ENCODE assay signal across 8 cellular contexts in the genomic region with DNA sequence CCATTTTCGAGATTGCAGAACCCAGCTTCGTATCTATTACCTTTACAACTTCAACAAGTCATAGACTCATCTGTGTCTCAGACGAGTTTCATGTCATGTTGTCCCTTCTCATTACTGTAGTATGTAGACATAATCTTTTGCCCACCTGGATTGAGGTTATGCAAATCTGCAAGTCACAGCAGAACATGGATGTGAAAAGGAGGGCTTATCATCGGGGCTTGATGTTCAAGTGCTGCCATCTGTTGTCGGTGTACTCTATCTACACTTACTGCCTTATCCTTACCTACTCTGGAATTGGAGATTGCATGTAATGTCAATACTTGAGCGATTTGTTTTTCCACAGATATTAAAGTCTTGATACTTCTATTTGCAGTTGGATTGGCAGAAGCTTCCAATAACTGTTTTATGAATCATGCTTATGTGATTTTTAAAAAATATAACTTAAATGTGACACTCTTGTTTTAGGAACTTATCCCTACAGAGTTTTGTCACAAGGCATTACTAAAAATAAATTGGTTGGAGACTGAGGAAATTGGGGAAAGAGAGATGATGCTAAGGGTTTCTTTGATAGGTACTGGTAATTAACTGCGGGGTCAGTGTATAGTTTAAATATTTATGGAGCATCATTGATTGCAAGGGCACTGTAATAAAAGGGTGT. TPM values are rescaled to one million over a fixed set of nuclear protein-coding genes. Genes with fewer than 3 reads are reported as not detected.
DNase-seq lines count a peak whose midpoint lies in the region; ATAC-seq and TF ChIP-seq lines count a peak whose summit lies in the region.

No MANE protein-coding gene starts in this region.

- no peak overlapping the region for H3K9ac ChIP-seq in neural cell (ENCODE audit: low read length)

- H4K20me1 ChIP-seq in neural cell (ENCODE audit: insufficient read depth): no peaks in the 10 kb centered on the region

- no peaks in the 10 kb centered on the region for H3F3A ChIP-seq in neural cell (ENCODE audit: insufficient read depth, low read length, poor library complexity, severe bottlenecking)

- H3K4me2 ChIP-seq in neural cell (ENCODE audit: low read length): no peak overlapping the region

- H3K4me3 ChIP-seq in epithelial cell of proximal tubule (ENCODE audit: low read depth, low read length) (no peak overlapping the region), neural cell (ENCODE audit: low read length) (no peak overlapping the region)

- ATAC-seq in GM19463 (IDR thresholded peaks at IDR 0.05; ENCODE audit: unreplicated experiment) (peak; percentile 32), HG03439 (IDR thresholded peaks at IDR 0.05; ENCODE audit: unreplicated experiment) (peak; percentile 42), omental fat pad (ENCODE audit: low FRiP score) (no peak)

- H3K9me3 ChIP-seq in neural cell (ENCODE audit: low read length): no peaks in the 10 kb centered on the region

- DNase-seq in EH (ENCODE audit: low read depth) (peak; percentile 78), NCI-H226 (peak; percentile 22), epithelial cell of proximal tubule (ENCODE audit: low read depth) (peak; percentile 32), omental fat pad (ENCODE audit: low spot score) (no peak)
- DNase-seq in activated CD4-positive, alpha-beta T cell treated with anti-CD3 and anti-CD28 coated beads for 4 hours: peak; percentile 33 to 54

- H3K79me2 ChIP-seq in neural cell (replicated peaks; ENCODE audit: insufficient read depth, low read length): peaks cover 17% of the 10 kb centered on the region

- peak; percentile 88 for TF ChIP-seq CTCF in epithelial cell of proximal tubule (conservative IDR thresholded peaks at IDR 0.05; ENCODE audit: low read depth, low read length)
- peak; percentile 89 for TF ChIP-seq CTCF in neural cell (IDR thresholded peaks at IDR 0.05; ENCODE audit: poor library complexity, severe bottlenecking)
- no peak for TF ChIP-seq CTCF in omental fat pad (IDR thresholded peaks at IDR 0.05)

- H3K36me3 ChIP-seq in neural cell (ENCODE audit: insufficient read depth, low read length): no peaks in the 10 kb centered on the region

- H2AFZ ChIP-seq in neural cell (ENCODE audit: low read depth, low read length): no peak overlapping the region

- TF ChIP-seq RAD21 in neural cell (conservative IDR thresholded peaks at IDR 0.05): peak; percentile 91

- TF ChIP-seq EP300 in neural cell (conservative IDR thresholded peaks at IDR 0.05; ENCODE audit: poor library complexity, severe bottlenecking): no peak

- no peaks in the 10 kb centered on the region for H3K9me2 ChIP-seq in neural cell (ENCODE audit: insufficient read depth, low read length)

- no peaks in the 10 kb centered on the region for H3K27me3 ChIP-seq in neural cell (ENCODE audit: insufficient read depth, low read depth, low read length)

- no peak overlapping the region for H3K27ac ChIP-seq in neural cell (ENCODE audit: low read length)

TF ChIP-seq in neural cell, 6 proteins besides CTCF, POLR2A, EP300 and RAD21:
- TF ChIP-seq POLR2AphosphoS5 (IDR thresholded peaks at IDR 0.05) (no peak), EZH2 (IDR thresholded peaks at IDR 0.05; ENCODE audit: borderline replicate concordance, insufficient read depth, low read length, poor library complexity, severe bottlenecking) (no peak), SMC3 (conservative IDR thresholded peaks at IDR 0.05; ENCODE audit: poor library complexity) (peak; percentile 95)
- TF ChIP-seq, protein P1, sequence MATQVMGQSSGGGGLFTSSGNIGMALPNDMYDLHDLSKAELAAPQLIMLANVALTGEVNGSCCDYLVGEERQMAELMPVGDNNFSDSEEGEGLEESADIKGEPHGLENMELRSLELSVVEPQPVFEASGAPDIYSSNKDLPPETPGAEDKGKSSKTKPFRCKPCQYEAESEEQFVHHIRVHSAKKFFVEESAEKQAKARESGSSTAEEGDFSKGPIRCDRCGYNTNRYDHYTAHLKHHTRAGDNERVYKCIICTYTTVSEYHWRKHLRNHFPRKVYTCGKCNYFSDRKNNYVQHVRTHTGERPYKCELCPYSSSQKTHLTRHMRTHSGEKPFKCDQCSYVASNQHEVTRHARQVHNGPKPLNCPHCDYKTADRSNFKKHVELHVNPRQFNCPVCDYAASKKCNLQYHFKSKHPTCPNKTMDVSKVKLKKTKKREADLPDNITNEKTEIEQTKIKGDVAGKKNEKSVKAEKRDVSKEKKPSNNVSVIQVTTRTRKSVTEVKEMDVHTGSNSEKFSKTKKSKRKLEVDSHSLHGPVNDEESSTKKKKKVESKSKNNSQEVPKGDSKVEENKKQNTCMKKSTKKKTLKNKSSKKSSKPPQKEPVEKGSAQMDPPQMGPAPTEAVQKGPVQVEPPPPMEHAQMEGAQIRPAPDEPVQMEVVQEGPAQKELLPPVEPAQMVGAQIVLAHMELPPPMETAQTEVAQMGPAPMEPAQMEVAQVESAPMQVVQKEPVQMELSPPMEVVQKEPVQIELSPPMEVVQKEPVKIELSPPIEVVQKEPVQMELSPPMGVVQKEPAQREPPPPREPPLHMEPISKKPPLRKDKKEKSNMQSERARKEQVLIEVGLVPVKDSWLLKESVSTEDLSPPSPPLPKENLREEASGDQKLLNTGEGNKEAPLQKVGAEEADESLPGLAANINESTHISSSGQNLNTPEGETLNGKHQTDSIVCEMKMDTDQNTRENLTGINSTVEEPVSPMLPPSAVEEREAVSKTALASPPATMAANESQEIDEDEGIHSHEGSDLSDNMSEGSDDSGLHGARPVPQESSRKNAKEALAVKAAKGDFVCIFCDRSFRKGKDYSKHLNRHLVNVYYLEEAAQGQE (IDR thresholded peaks at IDR 0.05; ENCODE audit: borderline replicate concordance): no peak
TF ChIP-seq in neural cell: peak in this region for 1.

RNA-seq across cellular contexts. Expression of a gene that starts 3.0 kb away (rescaled TPM):
- 13.2 and 16.3 TPM in 2 replicates for total RNA-seq in epithelial cell of proximal tubule
- polyA plus RNA-seq in neural cell: 63.1 and 69.2 TPM in 2 replicates
- 84.7 and 85.9 TPM in 2 replicates for polyA minus RNA-seq in neural cell
- 10 to 100 TPM; 15.0 to 25.7 (median 17.0) TPM for total RNA-seq in omental fat pad

Comparison
In these comparisons a context has a peak if more than half of its experiments do, and no peak if none do; other contexts are left out.
1. CTCF ChIP-seq: peak in epithelial cell of proximal tubule (single experiment) and neural cell (single experiment); none in omental fat pad (0 of 3).